Comparison of ENCODE assay signal across 1 cellular context in genomic region chr7:44573464-44574285, GRCh38.
TF ChIP-seq lines count a peak whose summit lies in the region.

DDX56 (minus strand) TSS chr7:44573908; CDS start chr7:44573895, 13 bp downstream.

TF ChIP-seq in HepG2, 621 proteins besides CTCF, POLR2A, EP300 and RAD21 (continued from another document and continues in another):
- TF ChIP-seq DMAP1 (CRISPR knock-in tag; IDR thresholded peaks at IDR 0.05) (peak; percentile 96), ZNF331 (CRISPR knock-in tag; IDR thresholded peaks at IDR 0.05) (peak; percentile 60), ZNF180 (CRISPR knock-in tag; IDR thresholded peaks at IDR 0.05; ENCODE audit: borderline replicate concordance, low read depth) (peak; percentile 87; the same call in 1 of the 2 replicates), ZNF235 (CRISPR knock-in tag; IDR thresholded peaks at IDR 0.05; ENCODE audit: borderline replicate concordance) (no peak; the same call in none of the 2 replicates), ZFYVE20 (CRISPR knock-in tag; IDR thresholded peaks at IDR 0.05; ENCODE audit: borderline replicate concordance, low read depth) (peak; percentile 59; the same call in 1 of the 2 replicates), SKIL (CRISPR knock-in tag; IDR thresholded peaks at IDR 0.05; ENCODE audit: borderline replicate concordance) (no peak), ZNF225 (CRISPR knock-in tag; IDR thresholded peaks at IDR 0.05) (peak; percentile 95; the same call in 1 of the 2 replicates), ZNF670 (CRISPR knock-in tag; IDR thresholded peaks at IDR 0.05; ENCODE audit: borderline replicate concordance) (0 out of 2 replicates have a peak, but pooled peaks have one; percentile 10), HNF4A (CRISPR knock-in tag; IDR thresholded peaks at IDR 0.05) (peak; percentile 83), ZSCAN25 (CRISPR knock-in tag; IDR thresholded peaks at IDR 0.05) (peak; percentile 55; the same call in 1 of the 2 replicates), KLF12 (CRISPR knock-in tag; IDR thresholded peaks at IDR 0.05; ENCODE audit: borderline replicate concordance) (peak; percentile 71; the same call in 1 of the 2 replicates), ZIK1 (CRISPR knock-in tag; IDR thresholded peaks at IDR 0.05; ENCODE audit: borderline replicate concordance, low read depth) (peak; percentile 94; the same call in 1 of the 2 replicates), ZNF800 (CRISPR knock-in tag; IDR thresholded peaks at IDR 0.05) (peak; percentile 82), ZNF160 (CRISPR knock-in tag; IDR thresholded peaks at IDR 0.05) (peak; percentile 95), MYPOP (CRISPR knock-in tag; IDR thresholded peaks at IDR 0.05) (peak; percentile 91), ZNF576 (CRISPR knock-in tag; IDR thresholded peaks at IDR 0.05) (0 out of 2 replicates have a peak, but pooled peaks have one; percentile 57), ZNF367 (CRISPR knock-in tag; IDR thresholded peaks at IDR 0.05; ENCODE audit: borderline replicate concordance) (0 out of 2 replicates have a peak, but pooled peaks have one; percentile 71), GATAD2A (CRISPR knock-in tag; IDR thresholded peaks at IDR 0.05) (peak; percentile 52), GLMP (CRISPR knock-in tag; IDR thresholded peaks at IDR 0.05; ENCODE audit: borderline replicate concordance) (no peak), ARNTL (CRISPR knock-in tag; IDR thresholded peaks at IDR 0.05) (peak; percentile 42; the same call in 1 of the 2 replicates), NR0B2 (CRISPR knock-in tag; IDR thresholded peaks at IDR 0.05) (0 out of 2 replicates have a peak, but pooled peaks have one; percentile 72), FOXO1 (CRISPR knock-in tag; IDR thresholded peaks at IDR 0.05) (peak; percentile 58), ZNF512B (CRISPR knock-in tag; IDR thresholded peaks at IDR 0.05; ENCODE audit: borderline replicate concordance) (no peak), HOXA9 (CRISPR knock-in tag; IDR thresholded peaks at IDR 0.05; ENCODE audit: borderline replicate concordance) (no peak), ZNF383 (CRISPR knock-in tag; IDR thresholded peaks at IDR 0.05; ENCODE audit: borderline replicate concordance) (no peak), ZNF468 (CRISPR knock-in tag; IDR thresholded peaks at IDR 0.05) (peak; percentile 54; the same call in 1 of the 2 replicates), ZKSCAN8 (CRISPR knock-in tag; IDR thresholded peaks at IDR 0.05; ENCODE audit: borderline replicate concordance) (peak; percentile 25; the same call in 1 of the 2 replicates), FOXM1 (CRISPR knock-in tag; IDR thresholded peaks at IDR 0.05) (peak; percentile 86; the same call in 1 of the 2 replicates), PITX1 (CRISPR knock-in tag; IDR thresholded peaks at IDR 0.05) (peak; percentile 66; the same call in 1 of the 2 replicates), ZNF557 (CRISPR knock-in tag; IDR thresholded peaks at IDR 0.05) (peak; percentile 90; the same call in 1 of the 2 replicates), ZBTB4 (CRISPR knock-in tag; IDR thresholded peaks at IDR 0.05; ENCODE audit: borderline replicate concordance) (peak; percentile 92; the same call in 1 of the 2 replicates), TRIM24 (CRISPR knock-in tag; IDR thresholded peaks at IDR 0.05) (no peak), CENPBD1 (CRISPR knock-in tag; IDR thresholded peaks at IDR 0.05; ENCODE audit: borderline replicate concordance, low read depth) (0 out of 2 replicates have a peak, but pooled peaks have one; percentile 76), SRSF9 (IDR thresholded peaks at IDR 0.05; ENCODE audit: borderline replicate concordance, insufficient read depth, low read depth, low read length, poor library complexity, severe bottlenecking) (no peak), TEF (CRISPR knock-in tag; IDR thresholded peaks at IDR 0.05) (peak; percentile 83), SP5 (CRISPR knock-in tag; IDR thresholded peaks at IDR 0.05; ENCODE audit: borderline replicate concordance, low read depth) (no peak), CBX5 (CRISPR knock-in tag; IDR thresholded peaks at IDR 0.05; ENCODE audit: borderline replicate concordance) (peak; percentile 49; the same call in 1 of the 2 replicates), NFATC3 (CRISPR knock-in tag; IDR thresholded peaks at IDR 0.05) (peak; percentile 58; the same call in 1 of the 2 replicates), ZBTB20 (CRISPR knock-in tag; IDR thresholded peaks at IDR 0.05; ENCODE audit: borderline replicate concordance, low read depth) (peak; percentile 75; the same call in 1 of the 2 replicates), ZNF460 (CRISPR knock-in tag; IDR thresholded peaks at IDR 0.05; ENCODE audit: borderline replicate concordance) (no peak), ZBTB2 (CRISPR knock-in tag; IDR thresholded peaks at IDR 0.05; ENCODE audit: low read depth) (no peak; the same call in 1 of the 2 replicates), ZNF850 (CRISPR knock-in tag; conservative IDR thresholded peaks at IDR 0.05) (no peak), ZNF296 (CRISPR knock-in tag; conservative IDR thresholded peaks at IDR 0.05) (no peak; the same call in 1 of the 2 replicates), ZNF7 (CRISPR knock-in tag; IDR thresholded peaks at IDR 0.05) (no peak), SMAD9 (CRISPR knock-in tag; IDR thresholded peaks at IDR 0.05) (peak; percentile 87; the same call in 1 of the 2 replicates), HNRNPUL1 (IDR thresholded peaks at IDR 0.05; ENCODE audit: low read depth, low read length) (no peak), FOXC1 (CRISPR knock-in tag; IDR thresholded peaks at IDR 0.05; ENCODE audit: borderline replicate concordance) (peak; percentile 92), KDM6A (CRISPR knock-in tag; IDR thresholded peaks at IDR 0.05; ENCODE audit: low read depth) (no peak)
